38 cellular contexts compared by ENCODE assay signal in genomic region chr16:20331635-20332034, GRCh38. TPM values are rescaled to one million over a fixed set of nuclear protein-coding genes. Genes with fewer than 3 reads are reported as not detected.
"Had no signal": no experiment of that assay in that cellular context is flagged by ENCODE, and none has a peak within 500 bp of the region (broad histone marks: within the 10 kb centered on the region; RNA-seq: fewer than 3 reads in every experiment).

No MANE protein-coding gene starts in this region.

- H3K4me3 ChIP-seq: adrenal gland, ascending aorta, breast epithelium, cardiac muscle cell had no signal

- H3K4me1 ChIP-seq: adrenal gland, ascending aorta, breast epithelium had no signal

- H3K27me3 ChIP-seq: adrenal gland, ascending aorta, brain microvascular endothelial cell, breast epithelium, cardiac muscle cell had no signal

- ATAC-seq: activated naive CD4-positive, alpha-beta T cell treated with anti-CD3 and anti-CD28 coated beads, Interleukin-2, amount 50 U/mL, for 72 hours; activated naive CD8-positive, alpha-beta T cell treated with anti-CD3 and anti-CD28 coated beads, Interleukin-2, amount 50 U/mL, for 24 hours; activated T-cell treated with anti-CD3 and anti-CD28 coated beads, Interleukin-2, amount 50 U/mL, for 4 hours; activated T-cell treated with anti-CD3 and anti-CD28 coated beads, Interleukin-2, amount 50 U/mL, for 72 hours; activated T-helper 17 cell treated with anti-CD3 and anti-CD28 coated beads, Interleukin-2, amount 50 U/mL, for 72 hours had no signal

- FAIRE-seq: astrocyte, bronchial epithelial cell had no signal

- H3K27ac ChIP-seq: adrenal gland, ascending aorta, brain microvascular endothelial cell, breast epithelium, cardiac muscle cell had no signal

- H3K9me3 ChIP-seq: adrenal gland, ascending aorta, breast epithelium had no signal

- H3K36me3 ChIP-seq: adrenal gland, ascending aorta, brain microvascular endothelial cell, breast epithelium, cardiac muscle cell had no signal

- DNase-seq: activated effector memory CD4-positive, alpha-beta T cell treated with anti-CD3 and anti-CD28 coated beads, Interleukin-2, amount 50 U/mL, for 16 hours; activated effector memory CD4-positive, alpha-beta T cell treated with Interleukin-2 at 50 U/mL for 16 hours; activated gamma-delta T cell; activated gamma-delta T cell treated with Interleukin-2 at 50 U/mL for 16 hours; activated naive CD4-positive, alpha-beta T cell; activated naive CD4-positive, alpha-beta T cell treated with anti-CD3 and anti-CD28 coated beads for 36 hours; activated naive CD4-positive, alpha-beta T cell treated with anti-CD3 and anti-CD28 coated beads, Interleukin-2, amount 10 ng/mL, durations not matched to agents 7 days and 5 days; activated naive CD4-positive, alpha-beta T cell treated with anti-CD3 and anti-CD28 coated beads, Interleukin-2, amount 50 U/mL, for 16 hours; activated naive CD4-positive, alpha-beta T cell treated with Interleukin-2 at 50 U/mL for 16 hours; activated naive CD8-positive, alpha-beta T cell treated with anti-CD3 and anti-CD28 coated beads for 36 hours; activated naive CD8-positive, alpha-beta T cell treated with anti-CD3 and anti-CD28 coated beads, Interleukin-2, amount 10 ng/mL, durations not matched to agents 7 days and 5 days; activated naive CD8-positive, alpha-beta T cell treated with anti-CD3 and anti-CD28 coated beads, Interleukin-2, amount 50 U/mL, for 24 hours; activated T-cell treated with anti-CD3 and anti-CD28 coated beads, Interleukin-2, amount 50 U/mL, for 1 hour; activated T-cell treated with anti-CD3 and anti-CD28 coated beads, Interleukin-2, amount 50 U/mL, for 24 hours; activated T-cell treated with anti-CD3 and anti-CD28 coated beads, Interleukin-2, amount 50 U/mL, for 4 hours; activated T-cell treated with anti-CD3 and anti-CD28 coated beads, Interleukin-2, amount 50 U/mL, for 48 hours; activated T-cell treated with anti-CD3 and anti-CD28 coated beads, Interleukin-2, amount 50 U/mL, for 72 hours; adrenal gland; amniotic stem cell; amygdala; anterior cingulate cortex; aorta; brain microvascular endothelial cell; caudate nucleus; central memory CD4-positive, alpha-beta T cell; cerebellar nuclear complex had no signal

RNA-seq across cellular contexts. Expression of gene GP2, which starts 4.3 kb away (rescaled TPM):
- total RNA-seq: activated naive CD4-positive, alpha-beta T cell treated with anti-CD3 and anti-CD28 coated beads for 36 hours; activated naive CD4-positive, alpha-beta T cell treated with anti-CD3 and anti-CD28 coated beads, Interleukin-2, amount 50 U/mL, for 72 hours; activated naive CD8-positive, alpha-beta T cell treated with anti-CD3 and anti-CD28 coated beads for 36 hours; activated naive CD8-positive, alpha-beta T cell treated with anti-CD3 and anti-CD28 coated beads, Interleukin-2, amount 10 ng/mL, durations not matched to agents 7 days and 5 days; activated T-cell treated with anti-CD3 and anti-CD28 coated beads, Interleukin-2, amount 50 U/mL, for 72 hours; activated T-helper 1 cell treated with anti-CD3 and anti-CD28 coated beads, Interleukin-12 subunit alpha, Interleukin-12 subunit beta, Interleukin-2, Interleukin-4 antibody, amounts not matched to agents 30 ng/mL and 10 ng/mL and 1 ng/mL, durations not matched to agents 14 hours and 24 hours and 36 hours; activated T-helper 17 cell treated with anti-CD3 and anti-CD28 coated beads, Interleukin-2, amount 50 U/mL, for 72 hours; activated T-helper 2 cell treated with anti-CD3 and anti-CD28 coated beads, Interferon-gamma antibody, Interleukin-2, Interleukin-4, amounts not matched to agents 10 μg/mL and 5 μg/mL and 100 μg/mL, durations not matched to agents 14 hours and 24 hours and 36 hours; astrocyte; bronchial epithelial cell; cardiac muscle cell; cardiac septum; cerebellum; chondrocyte had no signal
- polyA plus RNA-seq: cardiac muscle cell had no signal

RNA-seq across cellular contexts. Expression of gene UMOD, which starts 20.9 kb away (rescaled TPM):
- total RNA-seq: activated naive CD4-positive, alpha-beta T cell treated with anti-CD3 and anti-CD28 coated beads for 36 hours; activated naive CD4-positive, alpha-beta T cell treated with anti-CD3 and anti-CD28 coated beads, Interleukin-2, amount 50 U/mL, for 72 hours; activated naive CD8-positive, alpha-beta T cell treated with anti-CD3 and anti-CD28 coated beads for 36 hours; activated naive CD8-positive, alpha-beta T cell treated with anti-CD3 and anti-CD28 coated beads, Interleukin-2, amount 10 ng/mL, durations not matched to agents 7 days and 5 days; activated T-cell treated with anti-CD3 and anti-CD28 coated beads, Interleukin-2, amount 50 U/mL, for 4 hours; activated T-cell treated with anti-CD3 and anti-CD28 coated beads, Interleukin-2, amount 50 U/mL, for 72 hours; activated T-helper 1 cell treated with anti-CD3 and anti-CD28 coated beads, Interleukin-12 subunit alpha, Interleukin-12 subunit beta, Interleukin-2, Interleukin-4 antibody, amounts not matched to agents 30 ng/mL and 10 ng/mL and 1 ng/mL, durations not matched to agents 14 hours and 24 hours and 36 hours; activated T-helper 17 cell treated with anti-CD3 and anti-CD28 coated beads, Interleukin-2, amount 50 U/mL, for 72 hours; activated T-helper 2 cell treated with anti-CD3 and anti-CD28 coated beads, Interferon-gamma antibody, Interleukin-2, Interleukin-4, amounts not matched to agents 10 μg/mL and 5 μg/mL and 100 μg/mL, durations not matched to agents 14 hours and 24 hours and 36 hours; adrenal gland; aorta; ascending aorta; astrocyte; breast epithelium; bronchial epithelial cell; cardiac muscle cell; cardiac septum; cerebellum; chondrocyte had no signal
- polyA plus RNA-seq: adrenal gland, aorta, cardiac muscle cell had no signal
